In the genomic region with DNA sequence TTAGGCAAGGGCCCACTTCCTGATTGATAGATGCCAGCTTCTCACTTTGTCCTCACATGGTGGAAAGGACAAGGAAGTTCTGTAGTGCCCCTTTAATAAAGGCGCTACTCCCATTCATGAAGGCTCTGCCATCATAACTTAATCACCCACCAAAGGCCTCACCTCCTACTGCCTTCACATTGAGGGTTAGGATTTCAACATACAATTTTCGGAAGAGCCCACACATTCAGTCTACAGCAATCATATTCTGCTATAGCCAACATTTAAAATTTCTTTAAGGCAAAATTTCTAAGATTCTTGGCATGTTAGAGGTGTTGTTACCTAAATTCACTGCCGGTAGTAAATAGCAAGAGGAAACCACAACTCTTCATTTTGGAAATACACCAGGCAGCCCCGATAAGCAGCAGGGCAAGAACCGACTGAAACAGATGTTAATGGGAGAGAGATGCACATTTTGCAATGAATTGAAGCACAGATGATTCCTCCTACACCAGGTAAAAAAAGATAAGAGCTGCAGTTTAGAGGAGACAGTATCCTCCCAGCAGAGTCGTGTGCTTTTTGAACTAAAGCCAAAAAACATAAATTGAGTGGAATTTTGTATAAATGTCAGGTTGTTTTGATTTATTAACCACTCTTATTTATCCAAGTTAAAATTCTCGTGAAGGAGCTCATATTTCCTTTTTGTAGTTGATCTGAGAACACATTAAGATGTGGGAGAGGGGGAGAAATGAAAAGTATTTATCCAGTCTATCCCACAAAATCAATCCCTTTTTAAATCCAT, we compare ENCODE assay signal across 1 cellular context.
TF ChIP-seq lines count a peak whose summit lies in the region.

No MANE protein-coding gene starts in this region.

TF ChIP-seq in H1, 55 proteins besides CTCF, POLR2A, EP300 and RAD21 (continued from another document):
- no peak for TF ChIP-seq CHD7 (IDR thresholded peaks at IDR 0.05; ENCODE audit: insufficient replicate concordance, low read length)
- no peak for TF ChIP-seq JUN (IDR thresholded peaks at IDR 0.05; ENCODE audit: low read depth, low read length)
- no peak for TF ChIP-seq ASH2L (IDR thresholded peaks at IDR 0.05; ENCODE audit: low read length)
- no peak for TF ChIP-seq HDAC6 (IDR thresholded peaks at IDR 0.05; ENCODE audit: low read depth, low read length)
- no peak for TF ChIP-seq KDM1A (IDR thresholded peaks at IDR 0.05; ENCODE audit: borderline replicate concordance, low read length)
